28 cellular contexts compared by ENCODE assay signal in the genomic region with DNA sequence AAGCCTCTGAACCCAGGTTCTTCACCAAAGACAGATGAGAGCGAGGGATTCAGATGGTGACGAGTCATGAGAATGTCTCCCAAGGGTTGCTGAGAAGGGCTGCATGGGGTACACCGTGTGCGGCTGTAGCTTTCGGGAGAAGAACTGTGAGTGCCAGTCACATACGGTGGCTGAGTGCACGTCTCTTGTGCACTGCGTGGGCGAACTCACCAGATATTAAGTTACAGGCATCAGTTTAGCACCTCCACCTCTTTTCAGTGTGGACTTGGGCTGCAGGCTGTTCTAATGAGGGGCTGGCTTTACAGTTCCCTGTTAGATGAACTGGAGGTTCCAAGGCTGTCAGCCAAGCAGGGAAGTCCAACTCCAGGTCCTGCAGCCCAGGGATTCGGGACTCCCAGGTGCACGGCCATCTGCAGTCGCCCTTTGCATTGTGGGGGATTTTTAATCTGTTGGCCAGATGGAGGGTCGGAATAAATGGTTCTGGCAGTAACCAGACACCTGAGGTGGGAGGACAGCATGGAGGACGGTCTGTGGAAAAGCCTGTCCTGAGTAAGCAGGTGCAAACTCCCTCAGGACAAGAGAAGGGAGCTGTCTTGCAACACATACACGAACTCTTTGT. TPM values are rescaled to one million over a fixed set of nuclear protein-coding genes. Genes with fewer than 3 reads are reported as not detected.
DNase-seq lines count a peak whose midpoint lies in the region; ATAC-seq and TF ChIP-seq lines count a peak whose summit lies in the region.
"Had no signal": no experiment of that assay in that cellular context is flagged by ENCODE, and none has a peak within 500 bp of the region (broad histone marks: within the 10 kb centered on the region; RNA-seq: fewer than 3 reads in every experiment).

No MANE protein-coding gene starts in this region.

- no peaks in the 10 kb centered on the region for H3K9me3 ChIP-seq in PC-3 (ENCODE audit: low read length)
- H3K9me3 ChIP-seq: BLaER1, right atrium auricular region, suprapubic skin had no signal

- BruUV-seq in PC-3 (replicated peaks; lab: Mats Ljungman, UMichigan) = no TSS peak

- H2AFZ ChIP-seq in GM23338 = 0 out of 2 replicates have a peak overlapping the region, but pooled peaks have one; percentile 7
- H2AFZ ChIP-seq in PC-3 (ENCODE audit: low read length) = no peak overlapping the region
- H2AFZ ChIP-seq: parathyroid adenoma had no signal

- no peaks in the 10 kb centered on the region for H3K27me3 Mint-ChIP-seq in GM23338 (ENCODE audit: insufficient read depth, low read depth, poor library complexity)
- H3K27me3 Mint-ChIP-seq in glutamatergic neuron (ENCODE audit: unreplicated experiment) = peaks cover 3% of the 10 kb centered on the region

- CTCF ChIA-PET in PC-3 (lab: Charles Lee) = no interaction called here

- ATAC-seq in GM23338 = no peak
- peak; percentile 24; the same call in 1 of the 2 replicates for ATAC-seq in PC-3
- no peak for ATAC-seq in HG02884 (IDR thresholded peaks at IDR 0.05; ENCODE audit: unreplicated experiment)
- ATAC-seq: stimulated activated naive B cell treated with anti-CD40 and anti-IgM and Interleukin-4, amounts not matched to agents 10 μg/mL and 1 μg/mL and 100 μg/mL, for 72 hours had no signal

- H3K27ac Mint-ChIP-seq in GM23338 (no peak overlapping the region), glutamatergic neuron (ENCODE audit: unreplicated experiment) (peak overlapping the region; percentile 11)
- H3K27ac Mint-ChIP-seq: activated naive CD4-positive, alpha-beta T cell treated with anti-CD3 and anti-CD28 coated beads, Interleukin-2, amount 50 U/mL, for 24 hours; activated T-helper 1 cell treated with anti-CD3 and anti-CD28 coated beads, Interleukin-12 subunit alpha, Interleukin-12 subunit beta, Interleukin-2, Interleukin-4 antibody, amounts not matched to agents 30 ng/mL and 10 ng/mL and 1 ng/mL, durations not matched to agents 14 hours and 24 hours and 36 hours; stimulated activated naive B cell treated with anti-CD40 and anti-IgM and Interleukin-4, amounts not matched to agents 10 μg/mL and 1 μg/mL and 100 μg/mL, for 72 hours; T-helper 2 cell treated with Interferon-gamma antibody and Interleukin-4, amounts not matched to agents 5 μg/mL and 100 μg/mL, for 36 hours had no signal

- no peaks in the 10 kb centered on the region for H3K36me3 ChIP-seq in GM23338 (ENCODE audit: insufficient read depth)
- H3K36me3 ChIP-seq in PC-3 (ENCODE audit: low read depth, low read length) = no peaks in the 10 kb centered on the region
- H3K36me3 ChIP-seq: BLaER1, right atrium auricular region, suprapubic skin had no signal

- no peak overlapping the region for H3K4me3 Mint-ChIP-seq in GM23338
- H3K4me3 Mint-ChIP-seq in glutamatergic neuron (ENCODE audit: unreplicated experiment) = peak overlapping the region; percentile 32
- H3K4me3 Mint-ChIP-seq: activated naive CD4-positive, alpha-beta T cell treated with anti-CD3 and anti-CD28 coated beads, Interleukin-2, amount 50 U/mL, for 24 hours; activated T-helper 1 cell treated with anti-CD3 and anti-CD28 coated beads, Interleukin-12 subunit alpha, Interleukin-12 subunit beta, Interleukin-2, Interleukin-4 antibody, amounts not matched to agents 30 ng/mL and 10 ng/mL and 1 ng/mL, durations not matched to agents 14 hours and 24 hours and 36 hours; nephron; stimulated activated naive B cell treated with anti-CD40 and anti-IgM and Interleukin-4, amounts not matched to agents 10 μg/mL and 1 μg/mL and 100 μg/mL, for 72 hours; T-helper 2 cell treated with Interferon-gamma antibody and Interleukin-4, amounts not matched to agents 5 μg/mL and 100 μg/mL, for 36 hours had no signal

- POLR2A ChIA-PET in PC-3 (lab: Charles Lee; ENCODE audit: unreplicated experiment) = no interaction called here

- H3K36me3 Mint-ChIP-seq in GM23338 (ENCODE audit: low read depth) = no peaks in the 10 kb centered on the region
- H3K36me3 Mint-ChIP-seq in glutamatergic neuron (ENCODE audit: unreplicated experiment) = peaks cover 5% of the 10 kb centered on the region
- H3K36me3 Mint-ChIP-seq: stimulated activated naive B cell treated with anti-CD40 and anti-IgM and Interleukin-4, amounts not matched to agents 10 μg/mL and 1 μg/mL and 100 μg/mL, for 72 hours had no signal

- H3F3A ChIP-seq in GM23338 (replicated peaks; ENCODE audit: low read depth) = no peaks in the 10 kb centered on the region
- no peaks in the 10 kb centered on the region for H3F3A ChIP-seq in PC-3 (ENCODE audit: low read length, unreplicated experiment)

- no peak for DNase-seq in GM23338 (ENCODE audit: low spot score)
- peak; percentile 80 for DNase-seq in NCI-H2107 (lab: John Stamatoyannopoulos, UW)
- DNase-seq in PC-3 = no peak
- DNase-seq in glutamatergic neuron = peak; percentile 26
- no peak for DNase-seq in effector CD4-positive, alpha-beta T cell
- no peak for DNase-seq in foreskin fibroblast
- DNase-seq: activated CD4-positive, alpha-beta T cell treated with anti-CD3 and anti-CD28 coated beads, Interleukin-2, amount 50 U/mL, for 1 hour; anterior cingulate cortex; COR-L47; islet precursor cell; NCI-H446; stimulated activated CD4-positive, alpha-beta T cell treated with anti-CD3 and anti-CD28 coated beads, Interleukin-4, amount 100 ng/mL, for 24 hours; stimulated activated naive B cell treated with anti-CD40 and anti-IgM and Interleukin-4, amounts not matched to agents 10 μg/mL and 1 μg/mL and 100 μg/mL, for 72 hours had no signal

- TF ChIP-seq CTCF in GM23338 (conservative IDR thresholded peaks at IDR 0.05; ENCODE audit: low read depth in 2 of 2) = no peak
- TF ChIP-seq CTCF in PC-3 (conservative IDR thresholded peaks at IDR 0.05; ENCODE audit: low read depth, low read length) = no peak
- no peak for TF ChIP-seq CTCF in glutamatergic neuron (IDR thresholded peaks at IDR 0.05; ENCODE audit: partially characterized antibody, unreplicated experiment)
- TF ChIP-seq CTCF in foreskin fibroblast (IDR thresholded peaks at IDR 0.05; ENCODE audit: low read depth, low read length) = no peak

- H3K27ac ChIP-seq in GM23338 (ENCODE audit: low read depth) (no peak overlapping the region), PC-3 (ENCODE audit: low read length) (no peak overlapping the region)
- H3K27ac ChIP-seq: BLaER1, parathyroid adenoma, right atrium auricular region, suprapubic skin had no signal

- no peaks in the 10 kb centered on the region for H3K27me3 ChIP-seq in GM23338 (ENCODE audit: insufficient read depth)
- peaks cover 51% of the 10 kb centered on the region for H3K27me3 ChIP-seq in PC-3 (ENCODE audit: low read length)
- H3K27me3 ChIP-seq: BLaER1, right atrium auricular region had no signal

- no peak overlapping the region for H3K9ac ChIP-seq in PC-3 (ENCODE audit: low read length)
- H3K9ac ChIP-seq: BLaER1, parathyroid adenoma had no signal

- H3K79me2 ChIP-seq in GM23338 (replicated peaks; ENCODE audit: insufficient read depth) (no peaks in the 10 kb centered on the region), PC-3 (ENCODE audit: low read length) (no peaks in the 10 kb centered on the region)
- H3K79me2 ChIP-seq: parathyroid adenoma had no signal

- H3K4me2 ChIP-seq in GM23338 = no peak overlapping the region
- no peak overlapping the region for H3K4me2 ChIP-seq in PC-3 (ENCODE audit: low read length)
- H3K4me2 ChIP-seq: BLaER1 had no signal

- H3K9me3 Mint-ChIP-seq in GM23338 (peaks cover 2% of the 10 kb centered on the region; the same call in 1 of the 3 replicates), glutamatergic neuron (ENCODE audit: unreplicated experiment) (peaks cover 6% of the 10 kb centered on the region)
- H3K9me3 Mint-ChIP-seq: activated naive CD4-positive, alpha-beta T cell treated with anti-CD3 and anti-CD28 coated beads, Interleukin-2, amount 50 U/mL, for 24 hours; T-helper 2 cell treated with Interferon-gamma antibody and Interleukin-4, amounts not matched to agents 5 μg/mL and 100 μg/mL, for 36 hours had no signal

- intact Hi-C loops in PC-3 (cut with micrococcal nuclease) = no loop called here

- H3K9me2 ChIP-seq in GM23338 (ENCODE audit: insufficient read depth) (peaks cover 20% of the 10 kb centered on the region), PC-3 (replicated peaks; ENCODE audit: low read length) (peaks cover 3% of the 10 kb centered on the region; the same call in 1 of the 2 replicates)

- H3K4me1 ChIP-seq in GM23338 (ENCODE audit: insufficient read depth) = no peaks in the 10 kb centered on the region
- H3K4me1 ChIP-seq in PC-3 (ENCODE audit: insufficient read depth, low read length) = no peaks in the 10 kb centered on the region
- H3K4me1 ChIP-seq: BLaER1, parathyroid adenoma, right atrium auricular region, suprapubic skin had no signal

- H3K4me3 ChIP-seq in GM23338 (no peak overlapping the region), PC-3 (ENCODE audit: low read length) (no peak overlapping the region), foreskin fibroblast (ENCODE audit: low read depth in 1 of 2, low read length in 2 of 2) (no peak overlapping the region)
- H3K4me3 ChIP-seq: BLaER1, right atrium auricular region, suprapubic skin had no signal

- H4K20me1 ChIP-seq in GM23338 (replicated peaks; ENCODE audit: insufficient read depth) = no peaks in the 10 kb centered on the region
- H4K20me1 ChIP-seq in PC-3 (ENCODE audit: low read length) = no peaks in the 10 kb centered on the region
- H4K20me1 ChIP-seq: BLaER1 had no signal

- H3K4me1 Mint-ChIP-seq in GM23338 (peaks cover 7% of the 10 kb centered on the region), glutamatergic neuron (ENCODE audit: low read depth, unreplicated experiment) (peaks cover 10% of the 10 kb centered on the region)
- H3K4me1 Mint-ChIP-seq: stimulated activated naive B cell treated with anti-CD40 and anti-IgM and Interleukin-4, amounts not matched to agents 10 μg/mL and 1 μg/mL and 100 μg/mL, for 72 hours had no signal

TF ChIP-seq in GM23338, 12 proteins besides CTCF, POLR2A, EP300 and RAD21 (continues in another document):
- TF ChIP-seq ZNF331 (CRISPR knock-in tag; IDR thresholded peaks at IDR 0.05; ENCODE audit: low read depth) (no peak), JUNB (IDR thresholded peaks at IDR 0.05; ENCODE audit: unreplicated experiment) (no peak), STAT1 (IDR thresholded peaks at IDR 0.05; ENCODE audit: unreplicated experiment) (no peak)

RNA-seq across cellular contexts. Expression of a gene that starts 26.5 kb away (rescaled TPM):
- total RNA-seq in GM23338 (2014; rRNA removed; shearing (Covaris generic)) = 0.52 TPM in 1 of 2 replicates, not detected in the other
- 0.09 and 0.24 TPM in 2 replicates for polyA plus RNA-seq in GM23338 (2016; fragmentation: Nextera tagmentation; extraction: Ambion mirVana)
- total RNA-seq in PC-3 (2014; rRNA removed) (0.22 TPM in 1 of 2 replicates, not detected in the other), glutamatergic neuron (ENCODE audit: unreplicated experiment) (not detected)
- total RNA-seq: activated T-helper 1 cell treated with anti-CD3 and anti-CD28 coated beads, Interleukin-12 subunit alpha, Interleukin-12 subunit beta, Interleukin-2, Interleukin-4 antibody, amounts not matched to agents 30 ng/mL and 10 ng/mL and 1 ng/mL, durations not matched to agents 14 hours and 24 hours and 36 hours; glomerular endothelial cell; lower leg skin; MCF 10A; mononuclear cell; right atrium auricular region; RPMI7951; suprapubic skin; urinary bladder had no signal
- polyA plus RNA-seq: urinary bladder had no signal

RNA-seq across cellular contexts. Expression of a gene that starts 59.0 kb away (rescaled TPM):
- total RNA-seq in GM23338 (2014; rRNA removed; shearing (Covaris generic)) = 15.3 and 19.1 TPM in 2 replicates
- polyA plus RNA-seq in GM23338 (2016; fragmentation: Nextera tagmentation; extraction: Ambion mirVana) = 24.0 and 26.7 TPM in 2 replicates
- total RNA-seq in PC-3 (2014; rRNA removed) = 18.6 and 20.2 TPM in 2 replicates
- total RNA-seq in glutamatergic neuron (ENCODE audit: unreplicated experiment) = 1.5 TPM

RNA-seq across cellular contexts. Expression of a gene that starts 59.7 kb away (rescaled TPM):
- 69.2 and 77.8 TPM in 2 replicates for total RNA-seq in GM23338 (2014; rRNA removed; shearing (Covaris generic))
- polyA plus RNA-seq in GM23338 (2016; fragmentation: Nextera tagmentation; extraction: Ambion mirVana) = 41.4 and 48.3 TPM in 2 replicates
- 69.1 and 79.5 TPM in 2 replicates for total RNA-seq in PC-3 (2014; rRNA removed)
- total RNA-seq in glutamatergic neuron (ENCODE audit: unreplicated experiment) = 22.8 TPM

Comparison
In these comparisons a context has a peak if more than half of its experiments do, and no peak if none do; other contexts are left out.
1. DNase-seq: peak in NCI-H2107 (single experiment) and glutamatergic neuron (single experiment); none in GM23338 (single experiment), PC-3 (single experiment), effector CD4-positive, alpha-beta T cell (single experiment) and foreskin fibroblast (0 of 2).